1 cellular context compared by ENCODE assay signal in genomic region chr10:94362360-94363250, GRCh38.
A peak's percentile ranks its signal among the peaks of the same experiment; 100 is the strongest.
TF ChIP-seq lines count a peak whose summit lies in the region.

A gene with protein sequence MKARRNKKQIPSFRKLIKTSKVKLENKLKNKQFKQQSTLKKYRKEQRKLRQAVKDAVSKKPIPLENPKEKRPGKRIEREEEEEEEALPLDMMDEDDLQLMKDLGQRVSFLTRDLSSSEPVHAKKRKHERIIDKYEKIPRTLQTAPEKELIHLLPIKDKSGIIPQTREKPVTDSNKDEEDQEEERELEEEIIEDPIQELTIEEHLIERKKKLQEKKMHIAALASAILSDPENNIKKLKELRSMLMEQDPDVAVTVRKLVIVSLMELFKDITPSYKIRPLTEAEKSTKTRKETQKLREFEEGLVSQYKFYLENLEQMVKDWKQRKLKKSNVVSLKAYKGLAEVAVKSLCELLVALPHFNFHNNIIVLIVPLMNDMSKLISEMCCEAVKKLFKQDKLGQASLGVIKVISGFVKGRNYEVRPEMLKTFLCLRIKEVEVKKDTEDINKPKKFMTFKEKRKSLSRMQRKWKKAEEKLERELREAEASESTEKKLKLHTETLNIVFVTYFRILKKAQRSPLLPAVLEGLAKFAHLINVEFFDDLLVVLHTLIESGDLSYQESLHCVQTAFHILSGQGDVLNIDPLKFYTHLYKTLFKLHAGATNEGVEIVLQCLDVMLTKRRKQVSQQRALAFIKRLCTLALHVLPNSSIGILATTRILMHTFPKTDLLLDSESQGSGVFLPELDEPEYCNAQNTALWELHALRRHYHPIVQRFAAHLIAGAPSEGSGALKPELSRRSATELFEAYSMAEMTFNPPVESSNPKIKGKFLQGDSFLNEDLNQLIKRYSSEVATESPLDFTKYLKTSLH (minus strand): TSS chr10:94362939. CDS start chr10:94362838, 101 bp downstream.

TF ChIP-seq in GM12878, 131 proteins besides CTCF, POLR2A, EP300 and RAD21 (continued from another document):
- no peak for TF ChIP-seq NR2C2 (IDR thresholded peaks at IDR 0.05; ENCODE audit: borderline replicate concordance, control insufficient read depth, insufficient read length, low read depth)
- TF ChIP-seq PAX8 (IDR thresholded peaks at IDR 0.05) = no peak
- TF ChIP-seq EGR1 (IDR thresholded peaks at IDR 0.05; ENCODE audit: borderline replicate concordance in 1 of 2, low read depth in 2 of 2, low read length in 2 of 2) = no peak
- TF ChIP-seq NR2F1 (conservative IDR thresholded peaks at IDR 0.05) = peak; percentile 19; the same call in 1 of the 2 replicates
- TF ChIP-seq ATF7 (IDR thresholded peaks at IDR 0.05; ENCODE audit: low read depth) = peak; percentile 78
- peak; percentile 69 for TF ChIP-seq TARDBP (IDR thresholded peaks at IDR 0.05; ENCODE audit: borderline replicate concordance)
- peak; percentile 63 for TF ChIP-seq HCFC1 (IDR thresholded peaks at IDR 0.05; ENCODE audit: low read length)
- TF ChIP-seq MAX (IDR thresholded peaks at IDR 0.05; ENCODE audit: low read depth, low read length) = peak; percentile 95
- peak; percentile 34 for TF ChIP-seq SKIL (IDR thresholded peaks at IDR 0.05; ENCODE audit: low read depth, poor library complexity, severe bottlenecking)
- no peak for TF ChIP-seq JUNB (IDR thresholded peaks at IDR 0.05)
- peak; percentile 80 to 83 for TF ChIP-seq IKZF2 (IDR thresholded peaks at IDR 0.05)
- TF ChIP-seq BACH1 (IDR thresholded peaks at IDR 0.05; ENCODE audit: borderline replicate concordance) = peak; percentile 59; the same call in 1 of the 2 replicates
- TF ChIP-seq SREBF2 (IDR thresholded peaks at IDR 0.05; ENCODE audit: low read length) = no peak; the same call in 1 of the 2 replicates
- peak; percentile 63; the same call in 1 of the 2 replicates for TF ChIP-seq POLR2AphosphoS2 (IDR thresholded peaks at IDR 0.05; ENCODE audit: low read depth, low read length)
- peak; percentile 58; the same call in 1 of the 2 replicates for TF ChIP-seq CEBPZ (IDR thresholded peaks at IDR 0.05; ENCODE audit: low read depth, low read length)
- no peak for TF ChIP-seq CEBPB (IDR thresholded peaks at IDR 0.05; ENCODE audit: borderline replicate concordance in 1 of 2, low read depth in 2 of 2, low read length in 2 of 2)
- TF ChIP-seq BCLAF1 (IDR thresholded peaks at IDR 0.05) = no peak
- TF ChIP-seq ZNF384 (IDR thresholded peaks at IDR 0.05; ENCODE audit: borderline replicate concordance, low read depth, low read length) = no peak
- TF ChIP-seq REST (IDR thresholded peaks at IDR 0.05; ENCODE audit: low read depth, low read length) = no peak
- peak; percentile 34; the same call in 1 of the 2 replicates for TF ChIP-seq NR2C1 (IDR thresholded peaks at IDR 0.05)
TF ChIP-seq in GM12878: peak in this region for 65.
